ENCODE assay signal across 19 cellular contexts in the genomic region with DNA sequence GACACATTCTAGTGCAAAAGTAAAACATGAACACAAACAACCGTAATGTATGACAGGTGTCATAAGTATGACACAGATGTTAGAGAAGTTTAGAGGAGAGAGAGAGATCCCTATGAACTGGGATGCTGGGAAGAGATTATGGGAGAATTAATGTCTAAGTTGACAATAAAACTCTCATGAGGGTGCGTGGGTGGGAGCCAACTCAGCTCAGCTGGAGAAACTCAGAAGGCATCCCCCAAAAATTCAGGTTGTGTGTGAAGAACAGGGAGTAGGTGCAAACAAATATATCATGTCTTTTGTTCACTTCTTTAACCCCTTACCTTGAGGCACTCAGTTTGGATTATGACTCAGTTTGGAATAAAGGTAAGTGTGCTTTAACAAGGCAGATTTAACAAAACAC.
A peak's percentile ranks its signal among the peaks of the same experiment; 100 is the strongest.
DNase-seq lines count a peak whose midpoint lies in the region; ATAC-seq and TF ChIP-seq lines count a peak whose summit lies in the region.
"Had no signal": no experiment of that assay in that cellular context is flagged by ENCODE, and none has a peak within 500 bp of the region (broad histone marks: within the 10 kb centered on the region; RNA-seq: fewer than 3 reads in every experiment).

No MANE protein-coding gene starts in this region.

- peak overlapping the region; percentile 83 for H3K27ac Mint-ChIP-seq in activated naive CD4-positive, alpha-beta T cell treated with anti-CD3 and anti-CD28 coated beads, Interleukin-2, amount 50 U/mL, for 24 hours
- H3K27ac Mint-ChIP-seq in T-cell: peak overlapping the region; percentile 19 to 82
- H3K27ac Mint-ChIP-seq in activated naive CD8-positive, alpha-beta T cell treated with anti-CD3 and anti-CD28 coated beads, Interleukin-2, amount 10 ng/mL, durations not matched to agents 7 days and 5 days: peak overlapping the region; percentile 7
- H3K27ac Mint-ChIP-seq in stimulated activated effector memory CD8-positive, alpha-beta T cell treated with anti-CD3 and anti-CD28 coated beads, Interleukin-12 subunit alpha, Interleukin-12 subunit beta, amount 100 ng/mL, for 72 hours: peak overlapping the region; percentile 10
- H3K27ac Mint-ChIP-seq: B cell had no signal

- CTCF ChIA-PET in T-cell (lab: Charles Lee): interaction anchor here in 1 of 2 donors (1.5 kb wide), 1 partner anchor 205 kb away, joined by 4 read pairs; no protein-coding TSS in a partner anchor

- no peak for TF ChIP-seq CTCF in GM10266 (IDR thresholded peaks at IDR 0.05; ENCODE audit: control insufficient read depth, insufficient read depth, low read depth, missing control alignments)

- no peak for DNase-seq in activated naive CD4-positive, alpha-beta T cell (lab: John Stamatoyannopoulos, UW)
- DNase-seq in T-cell: no peak
- no peak for DNase-seq in activated naive CD8-positive, alpha-beta T cell treated with anti-CD3 and anti-CD28 coated beads, Interleukin-2, amount 10 ng/mL, durations not matched to agents 7 days and 5 days
- no peak for DNase-seq in stimulated activated effector memory CD8-positive, alpha-beta T cell treated with anti-CD3 and anti-CD28 coated beads, Interleukin-12 subunit alpha, Interleukin-12 subunit beta, amount 100 ng/mL, for 72 hours (ENCODE audit: low spot score in 2 of 2)
- no peak for DNase-seq in HT-29 (ENCODE audit: low spot score)
- no peak for DNase-seq in GM10266 (ENCODE audit: extremely low spot score)
- DNase-seq: Kasumi-1, NCI-H1092 treated with DMSO at 0.1 percent for 48 hours, NCI-H1436, NCI-H187, NCI-H2081 treated with DMSO at 0.1 percent for 48 hours, NCI-H2171, NCI-H226, NCI-H510A, NCI-H748 treated with DMSO at 0.1 percent for 48 hours, PC-3, SK-N-SH had no signal

- POLR2A ChIA-PET in T-cell (lab: Charles Lee): interaction anchor here in 1 of 2 donors (0.5 kb wide), 1 partner anchor 25 kb away, joined by 10 read pairs; no protein-coding TSS in a partner anchor
- POLR2A ChIA-PET in activated naive CD8-positive, alpha-beta T cell treated with anti-CD3 and anti-CD28 coated beads, Interleukin-2, amount 10 ng/mL, durations not matched to agents 7 days and 5 days (lab: Charles Lee): no interaction called here

- peak overlapping the region; percentile 9 for H3K4me3 Mint-ChIP-seq in activated naive CD4-positive, alpha-beta T cell treated with anti-CD3 and anti-CD28 coated beads, Interleukin-2, amount 50 U/mL, for 24 hours
- no peak overlapping the region for H3K4me3 Mint-ChIP-seq in T-cell
- H3K4me3 Mint-ChIP-seq in activated naive CD8-positive, alpha-beta T cell treated with anti-CD3 and anti-CD28 coated beads, Interleukin-2, amount 10 ng/mL, durations not matched to agents 7 days and 5 days: no peak overlapping the region
- no peak overlapping the region for H3K4me3 Mint-ChIP-seq in stimulated activated effector memory CD8-positive, alpha-beta T cell treated with anti-CD3 and anti-CD28 coated beads, Interleukin-12 subunit alpha, Interleukin-12 subunit beta, amount 100 ng/mL, for 72 hours
- H3K4me3 Mint-ChIP-seq: B cell had no signal

- no peak for ATAC-seq in T-cell (replicated peaks in 1 of 4)
- ATAC-seq in activated naive CD8-positive, alpha-beta T cell treated with anti-CD3 and anti-CD28 coated beads, Interleukin-2, amount 10 ng/mL, durations not matched to agents 7 days and 5 days (ENCODE audit: low read depth): no peak
- ATAC-seq in stimulated activated effector memory CD8-positive, alpha-beta T cell treated with anti-CD3 and anti-CD28 coated beads, Interleukin-12 subunit alpha, Interleukin-12 subunit beta, amount 100 ng/mL, for 72 hours: no peak
- ATAC-seq: PC-3 had no signal

- H3K4me1 Mint-ChIP-seq in activated naive CD4-positive, alpha-beta T cell treated with anti-CD3 and anti-CD28 coated beads, Interleukin-2, amount 50 U/mL, for 24 hours: peaks cover 86% of the 10 kb centered on the region
- peaks cover 79 to 85% (median 82%) of the 10 kb centered on the region in 3 donors for H3K4me1 Mint-ChIP-seq in T-cell
- H3K4me1 Mint-ChIP-seq in activated naive CD8-positive, alpha-beta T cell treated with anti-CD3 and anti-CD28 coated beads, Interleukin-2, amount 10 ng/mL, durations not matched to agents 7 days and 5 days: peaks cover 17% of the 10 kb centered on the region
- H3K4me1 Mint-ChIP-seq in stimulated activated effector memory CD8-positive, alpha-beta T cell treated with anti-CD3 and anti-CD28 coated beads, Interleukin-12 subunit alpha, Interleukin-12 subunit beta, amount 100 ng/mL, for 72 hours: peaks cover 48% of the 10 kb centered on the region
- H3K4me1 Mint-ChIP-seq: B cell had no signal

- H3K36me3 Mint-ChIP-seq in activated naive CD4-positive, alpha-beta T cell treated with anti-CD3 and anti-CD28 coated beads, Interleukin-2, amount 50 U/mL, for 24 hours: peaks cover 25% of the 10 kb centered on the region
- H3K36me3 Mint-ChIP-seq in T-cell: peaks cover 30% of the 10 kb centered on the region
- peaks cover 28% of the 10 kb centered on the region for H3K36me3 Mint-ChIP-seq in activated naive CD8-positive, alpha-beta T cell treated with anti-CD3 and anti-CD28 coated beads, Interleukin-2, amount 10 ng/mL, durations not matched to agents 7 days and 5 days
- peaks cover 14% of the 10 kb centered on the region for H3K36me3 Mint-ChIP-seq in stimulated activated effector memory CD8-positive, alpha-beta T cell treated with anti-CD3 and anti-CD28 coated beads, Interleukin-12 subunit alpha, Interleukin-12 subunit beta, amount 100 ng/mL, for 72 hours

- peaks cover 11% of the 10 kb centered on the region for H3K9me3 Mint-ChIP-seq in activated naive CD4-positive, alpha-beta T cell treated with anti-CD3 and anti-CD28 coated beads, Interleukin-2, amount 50 U/mL, for 24 hours
- peaks cover 3 to 9% (median 5%) of the 10 kb centered on the region in 3 donors for H3K9me3 Mint-ChIP-seq in T-cell
- peaks cover 7% of the 10 kb centered on the region for H3K9me3 Mint-ChIP-seq in activated naive CD8-positive, alpha-beta T cell treated with anti-CD3 and anti-CD28 coated beads, Interleukin-2, amount 10 ng/mL, durations not matched to agents 7 days and 5 days
- H3K9me3 Mint-ChIP-seq in stimulated activated effector memory CD8-positive, alpha-beta T cell treated with anti-CD3 and anti-CD28 coated beads, Interleukin-12 subunit alpha, Interleukin-12 subunit beta, amount 100 ng/mL, for 72 hours: peaks cover 5% of the 10 kb centered on the region

- H3K27me3 Mint-ChIP-seq in activated naive CD4-positive, alpha-beta T cell treated with anti-CD3 and anti-CD28 coated beads, Interleukin-2, amount 50 U/mL, for 24 hours: no peaks in the 10 kb centered on the region
- no peaks in the 10 kb centered on the region for H3K27me3 Mint-ChIP-seq in T-cell
- no peaks in the 10 kb centered on the region for H3K27me3 Mint-ChIP-seq in activated naive CD8-positive, alpha-beta T cell treated with anti-CD3 and anti-CD28 coated beads, Interleukin-2, amount 10 ng/mL, durations not matched to agents 7 days and 5 days
- H3K27me3 Mint-ChIP-seq: B cell had no signal

Comparison
In these comparisons a context has a peak if more than half of its experiments do, and no peak if none do; other contexts are left out.
1. H3K27ac Mint-ChIP-seq: peak in every context shown above with its lines; median percentile 83 in activated naive CD4-positive, alpha-beta T cell treated with anti-CD3 and anti-CD28 coated beads, Interleukin-2, amount 50 U/mL, for 24 hours; 50 in T-cell; 10 in stimulated activated effector memory CD8-positive, alpha-beta T cell treated with anti-CD3 and anti-CD28 coated beads, Interleukin-12 subunit alpha, Interleukin-12 subunit beta, amount 100 ng/mL, for 72 hours; 7 in activated naive CD8-positive, alpha-beta T cell treated with anti-CD3 and anti-CD28 coated beads, Interleukin-2, amount 10 ng/mL, durations not matched to agents 7 days and 5 days.